ENCODE assay signal across 21 cellular contexts in the genomic region with DNA sequence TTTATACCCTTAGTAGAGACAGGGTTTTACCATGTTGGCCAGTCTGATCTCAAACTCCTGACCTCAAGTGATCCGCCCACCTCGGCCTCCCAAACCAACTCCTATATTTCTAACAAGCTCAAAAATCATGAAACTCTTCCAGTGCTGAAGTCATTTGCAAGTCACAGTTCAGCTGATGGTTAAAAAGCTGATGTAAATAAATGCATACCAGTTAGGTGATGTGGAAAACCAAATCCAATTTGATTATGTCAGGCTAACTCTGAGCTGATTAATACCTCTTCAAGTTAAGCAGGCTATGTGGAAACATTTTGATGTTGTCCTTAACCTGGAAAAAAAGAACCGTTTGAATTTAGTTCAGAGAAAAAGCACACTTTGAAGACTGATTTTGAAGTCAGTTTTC. TPM values are rescaled to one million over a fixed set of nuclear protein-coding genes. Genes with fewer than 3 reads are reported as not detected.
"Had no signal": no experiment of that assay in that cellular context is flagged by ENCODE, and none has a peak within 500 bp of the region (broad histone marks: within the 10 kb centered on the region; RNA-seq: fewer than 3 reads in every experiment).

No MANE protein-coding gene starts in this region.

- ATAC-seq: activated CD8-positive, alpha-beta T cell treated with anti-CD3 and anti-CD28 coated beads, Interleukin-2, amount 10 ng/mL, durations not matched to agents 7 days and 5 days; effector memory CD8-positive, alpha-beta T cell; left lobe of liver; mucosa of descending colon; natural killer cell; stimulated activated naive CD8-positive, alpha-beta T cell treated with anti-CD3 and anti-CD28 coated beads, Interleukin-15, amount 100 ng/mL, for 72 hours had no signal

- H3K4me1 Mint-ChIP-seq: natural killer cell; stimulated activated naive CD8-positive, alpha-beta T cell treated with anti-CD3 and anti-CD28 coated beads, Interleukin-15, amount 100 ng/mL, for 72 hours had no signal

- DNase-seq: activated CD4-positive, alpha-beta T cell treated with anti-CD3 and anti-CD28 coated beads for 48 hours; activated CD8-positive, alpha-beta memory T cell treated with anti-CD3 and anti-CD28 coated beads, Interleukin-2, amount 50 U/mL, for 48 hours; activated CD8-positive, alpha-beta T cell treated with anti-CD3 and anti-CD28 coated beads, Interleukin-2, amount 10 ng/mL, durations not matched to agents 7 days and 5 days; central memory CD4-positive, alpha-beta T cell; effector memory CD8-positive, alpha-beta T cell; glutamatergic neuron; mammary epithelial cell; mucosa of descending colon; natural killer cell; stimulated activated CD4-positive, alpha-beta T cell treated with anti-CD3 and anti-CD28 coated beads, Interleukin-15, amount 100 ng/mL, for 24 hours; stimulated activated CD4-positive, alpha-beta T cell treated with anti-CD3 and anti-CD28 coated beads, Interleukin-4, amount 100 ng/mL, for 24 hours; stimulated activated naive CD8-positive, alpha-beta T cell treated with anti-CD3 and anti-CD28 coated beads, Interleukin-15, amount 100 ng/mL, for 72 hours had no signal

- H3K27ac Mint-ChIP-seq: activated CD8-positive, alpha-beta T cell treated with anti-CD3 and anti-CD28 coated beads, Interleukin-2, amount 10 ng/mL, durations not matched to agents 7 days and 5 days; effector memory CD8-positive, alpha-beta T cell; natural killer cell; stimulated activated naive CD8-positive, alpha-beta T cell treated with anti-CD3 and anti-CD28 coated beads, Interleukin-15, amount 100 ng/mL, for 72 hours had no signal

- H3K4me3 ChIP-seq: mucosa of descending colon, thoracic aorta had no signal

- H3K36me3 Mint-ChIP-seq: natural killer cell had no signal

- H3K27ac ChIP-seq: thoracic aorta had no signal

- H3K4me3 Mint-ChIP-seq: activated CD8-positive, alpha-beta T cell treated with anti-CD3 and anti-CD28 coated beads, Interleukin-2, amount 10 ng/mL, durations not matched to agents 7 days and 5 days; effector memory CD8-positive, alpha-beta T cell; natural killer cell; stimulated activated naive CD8-positive, alpha-beta T cell treated with anti-CD3 and anti-CD28 coated beads, Interleukin-15, amount 100 ng/mL, for 72 hours had no signal

RNA-seq across cellular contexts. Expression of a gene that starts 51.0 kb away (rescaled TPM):
- total RNA-seq: activated CD8-positive, alpha-beta T cell treated with anti-CD3 and anti-CD28 coated beads, Interleukin-2, amount 10 ng/mL, durations not matched to agents 7 days and 5 days; epithelial cell of proximal tubule; fibroblast of villous mesenchyme; left lobe of liver; mammary epithelial cell; natural killer cell; omental fat pad; pulmonary artery endothelial cell; skeletal muscle tissue; T-helper 1 cell treated with Interleukin-12 subunit alpha and Interleukin-12 subunit beta and Interleukin-4 antibody, amounts not matched to agents 30 ng/mL and 1 ng/mL, for 36 hours; thoracic aorta; urinary bladder had no signal
- polyA plus RNA-seq: mammary epithelial cell had no signal
